8 cellular contexts compared by ENCODE assay signal in genomic region chr1:197924516-197925123, GRCh38. TPM values are rescaled to one million over a fixed set of nuclear protein-coding genes. Genes with fewer than 3 reads are reported as not detected.
DNase-seq lines count a peak whose midpoint lies in the region; ATAC-seq and TF ChIP-seq lines count a peak whose summit lies in the region.

No MANE protein-coding gene starts in this region.

- 44 to 45% methylated on average over 4 of the region's 4 CpGs for WGBS in lung, 2 donors

- H3K4me3 ChIP-seq in lung = no peak overlapping the region

- POLR2A ChIA-PET in MCF 10A (lab: Yijun Ruan, JAX) = interaction anchor here (0.6 to 2.0 kb wide), 6 partner anchors 9 to 312 kb away, joined by 3 to 6 read pairs (median 3); partner anchors contain the start of gene C1orf53

- BruUV-seq in MCF 10A (replicated peaks; lab: Mats Ljungman, UMichigan) = no TSS peak

- peaks cover 2% of the 10 kb centered on the region for H3K27me3 ChIP-seq in lung (ENCODE audit: control insufficient read depth, insufficient read depth)

- no peak overlapping the region for H3K27ac Mint-ChIP-seq in MCF 10A (ENCODE audit: low read depth, unreplicated experiment)

- in situ Hi-C loops in Caki2 (cut with HindIII; ENCODE audit: low pct_unique_long_range_greater_than_20kb, low sequenced_read_pairs) = no loop called here

- no peaks in the 10 kb centered on the region for H3K27me3 Mint-ChIP-seq in MCF 10A (ENCODE audit: insufficient read depth, unreplicated experiment)

- peaks cover 5% of the 10 kb centered on the region for H3K4me1 Mint-ChIP-seq in MCF 10A (ENCODE audit: insufficient read depth, unreplicated experiment)

- no peak overlapping the region for H3K4me3 Mint-ChIP-seq in MCF 10A (ENCODE audit: unreplicated experiment)

- peaks cover 0 to 6% of the 10 kb centered on the region in 2 donors for H3K4me1 ChIP-seq in lung (ENCODE audit: control insufficient read depth in 2 of 2, insufficient read depth in 2 of 2, low read length in 2 of 2)

- H3K9me3 Mint-ChIP-seq in MCF 10A (ENCODE audit: unreplicated experiment) = no peaks in the 10 kb centered on the region

- no peaks in the 10 kb centered on the region for H3K36me3 Mint-ChIP-seq in MCF 10A (ENCODE audit: insufficient read depth, unreplicated experiment)

- H3K27ac ChIP-seq in lung (ENCODE audit: low read depth in 1 of 2, low read length in 1 of 2) = no peak overlapping the region

- TF ChIP-seq CTCF in MCF 10A (IDR thresholded peaks at IDR 0.05; ENCODE audit: unreplicated experiment) = peak; percentile 84
- peak; percentile 35 for TF ChIP-seq CTCF in lung (IDR thresholded peaks at IDR 0.05; ENCODE audit: control extremely low read depth, extremely low read depth)

- no peaks in the 10 kb centered on the region for H3K36me3 ChIP-seq in lung (ENCODE audit: control insufficient read depth in 2 of 2, insufficient read depth in 2 of 2, low read length in 2 of 2)

- CTCF ChIA-PET in MCF 10A (lab: Yijun Ruan, JAX) = interaction anchor here (0.5 to 5.3 kb wide), 55 partner anchors 9 to 1215 kb away, joined by 3 to 91 read pairs (median 3); partner anchors contain the start of genes C1orf53 and NEK7

- H3K9me3 ChIP-seq in lung (ENCODE audit: control insufficient read depth in 2 of 2, insufficient read depth in 1 of 2, low read length in 1 of 2) = peaks cover 0 to 7% of the 10 kb centered on the region in 2 donors

- DNase-seq in Caki2 (ENCODE audit: low read depth) = peak; percentile 23
- DNase-seq in NCI-H69 (lab: John Stamatoyannopoulos, UW) = peak; percentile 66
- DNase-seq in MCF 10A (ENCODE audit: unreplicated experiment) = peak; percentile 84
- DNase-seq in lung (ENCODE audit: low spot score) = no peak
- DNase-seq in activated CD8-positive, alpha-beta memory T cell treated with anti-CD3 and anti-CD28 coated beads, Interleukin-2, amount 50 U/mL, for 48 hours = no peak

- intact Hi-C loops in MCF 10A (cut with micrococcal nuclease) = loop anchor here (1.0 to 5.0 kb wide), 10 partner anchors 56 to 763 kb away; partner anchors contain the start of gene NEK7

- peak; percentile 62 for ATAC-seq in GM18873 (IDR thresholded peaks at IDR 0.05; ENCODE audit: low FRiP score, unreplicated experiment)
- ATAC-seq in HG03342 (IDR thresholded peaks at IDR 0.05; ENCODE audit: unreplicated experiment) = peak; percentile 63
- ATAC-seq in lung (ENCODE audit: insufficient read depth, low FRiP score) = peak; percentile 82
- no peak for ATAC-seq in GM21737 (IDR thresholded peaks at IDR 0.05; ENCODE audit: unreplicated experiment)

RNA-seq across cellular contexts. Expression of gene LHX9, which starts 7.4 kb away (rescaled TPM):
- not detected in 2 replicates for total RNA-seq in Caki2 (2014; rRNA removed; shearing (Covaris generic); ENCODE audit: low replicate concordance)
- not detected in 2 replicates for total RNA-seq in MCF 10A (2022)
- 1 to 10 TPM in 1 of 2 donors, not detected in 1; 1.9 TPM for total RNA-seq in lung
- 1 to 10 TPM in 1 of 2 donors, not detected in 1; 1.3 TPM for polyA plus RNA-seq in lung

RNA-seq across cellular contexts. Expression of gene C1orf53, which starts 22.2 kb away (rescaled TPM):
- total RNA-seq in Caki2 (2014; rRNA removed; shearing (Covaris generic); ENCODE audit: low replicate concordance) = 3.9 and 14.0 TPM in 2 replicates
- total RNA-seq in MCF 10A (2022) = 10.7 and 15.1 TPM in 2 replicates
- total RNA-seq in lung = 1 to 10 TPM; 3.6 to 8.2 TPM
- polyA plus RNA-seq in lung = 10 to 100 TPM in 1 of 2 donors, 1 to 10 TPM in 1; 6.7 to 23.7 TPM

Comparison
In these comparisons a context has a peak if more than half of its experiments do, and no peak if none do; other contexts are left out.
1. DNase-seq: peak in Caki2 (single experiment), NCI-H69 (single experiment) and MCF 10A (single experiment); none in lung (single experiment) and activated CD8-positive, alpha-beta memory T cell treated with anti-CD3 and anti-CD28 coated beads, Interleukin-2, amount 50 U/mL, for 48 hours (single experiment).